Comparison of ENCODE assay signal across 18 cellular contexts in genomic region chr15:78320173-78320572, GRCh38. TPM values are rescaled to one million over a fixed set of nuclear protein-coding genes. Genes with fewer than 3 reads are reported as not detected.
DNase-seq lines count a peak whose midpoint lies in the region; TF ChIP-seq lines count a peak whose summit lies in the region.
"Had no signal": no experiment of that assay in that cellular context is flagged by ENCODE, and none has a peak within 500 bp of the region (broad histone marks: within the 10 kb centered on the region; RNA-seq: fewer than 3 reads in every experiment).

No MANE protein-coding gene starts in this region.

- H3K9ac ChIP-seq in mesendoderm (ENCODE audit: low read length) = no peak overlapping the region

- peak overlapping the region; percentile 30 for H2AK5ac ChIP-seq in mesendoderm (ENCODE audit: low read length)

- H4K8ac ChIP-seq in mesendoderm (ENCODE audit: low read depth, low read length) = no peak overlapping the region

- DNase-seq in DMS 273 (lab: John Stamatoyannopoulos, UW; ENCODE audit: unreplicated experiment) (peak; percentile 60), DMS 273 treated with DMSO at 0.1 percent for 48 hours (lab: John Stamatoyannopoulos, UW) (no peak), NCI-H524 (lab: John Stamatoyannopoulos, UW) (peak; percentile 22 to 51), NCI-H524 treated with DMSO at 0.1 percent for 48 hours (lab: John Stamatoyannopoulos, UW) (no peak), mesendoderm (no peak), spleen (peak; percentile 42), DMS153 (lab: John Stamatoyannopoulos, UW) (no peak), ascending aorta (ENCODE audit: low spot score in 2 of 2) (no peak)
- DNase-seq: AML-193, NCI-H2081, NCI-H446 treated with DMSO at 0.1 percent for 48 hours, NCI-H774, PC-9, T-helper 1 cell had no signal

- no peak overlapping the region for H3K56ac ChIP-seq in mesendoderm (ENCODE audit: low read length)

- H3K79me2 ChIP-seq in mesendoderm (ENCODE audit: control insufficient read depth, insufficient read depth, low read length) = no peaks in the 10 kb centered on the region

- intact Hi-C loops in spleen (cut with DNase I; ENCODE audit: low total_unique reads) (no loop called here), ascending aorta (cut with DNase I) (no loop called here)

- no peak overlapping the region for H2BK5ac ChIP-seq in mesendoderm (ENCODE audit: low read length)

- TF ChIP-seq CTCF in spleen (IDR thresholded peaks at IDR 0.05 in 8 of 11, conservative IDR thresholded peaks at IDR 0.05 in 3 of 11) = no peak
- TF ChIP-seq CTCF in ascending aorta (IDR thresholded peaks at IDR 0.05) = no peak

- H3K9me3 ChIP-seq in spleen (no peaks in the 10 kb centered on the region), ascending aorta (no peaks in the 10 kb centered on the region)

- H3K27ac ChIP-seq in mesendoderm (ENCODE audit: low read depth, low read length) (no peak overlapping the region), spleen (no peak overlapping the region), ascending aorta (no peak overlapping the region)
- H3K27ac ChIP-seq: 22Rv1, C4-2B, PC-9 had no signal

- H3K27me3 ChIP-seq in mesendoderm (ENCODE audit: insufficient read depth, low read length, poor library complexity) (no peaks in the 10 kb centered on the region), spleen (replicated peaks in 1 of 7) (peaks cover 0 to 3% (median 0%) of the 10 kb centered on the region in 7 donors), ascending aorta (no peaks in the 10 kb centered on the region)

- no peak overlapping the region for H3K18ac ChIP-seq in mesendoderm (ENCODE audit: low read length)

- no peak overlapping the region for H3K23ac ChIP-seq in mesendoderm (ENCODE audit: low read length)

- no peak overlapping the region for H4K5ac ChIP-seq in mesendoderm (ENCODE audit: low read length)

- WGBS in mesendoderm (ENCODE audit: extremely low coverage, insufficient coverage, low lambda C conversion rate) = no CpG with 5 or more reads among the region's 5 CpGs
- WGBS in spleen, 5 donors = 92 to 98% (median 95%) methylated on average over 5 of the region's 5 CpGs

- H3K4ac ChIP-seq in mesendoderm (ENCODE audit: low read depth, low read length) = no peak overlapping the region

- H3K4me3 ChIP-seq in mesendoderm (ENCODE audit: low read length) = no peak overlapping the region
- H3K4me3 ChIP-seq in spleen = no peak overlapping the region
- no peak overlapping the region for H3K4me3 ChIP-seq in ascending aorta
- H3K4me3 ChIP-seq: GM23338, K562, PC-9 had no signal

- H2BK15ac ChIP-seq in mesendoderm (replicated peaks; ENCODE audit: low read depth) = no peak overlapping the region

- no peak for TF ChIP-seq POLR2A in spleen (IDR thresholded peaks at IDR 0.05)

- H3K4me2 ChIP-seq in mesendoderm (ENCODE audit: low read length) = no peak overlapping the region
- H3K4me2 ChIP-seq: GM23338, PC-9 had no signal

- no peaks in the 10 kb centered on the region for H3K79me1 ChIP-seq in mesendoderm (ENCODE audit: low read length)

- H3K4me1 ChIP-seq in mesendoderm (ENCODE audit: control insufficient read depth, low read depth, low read length) (peaks cover 18% of the 10 kb centered on the region), spleen (peaks cover 0 to 18% (median 0%) of the 10 kb centered on the region in 6 donors), ascending aorta (no peaks in the 10 kb centered on the region)

- no peak overlapping the region for H2BK120ac ChIP-seq in mesendoderm (ENCODE audit: low read depth, low read length)

- H3K36me3 ChIP-seq in mesendoderm (ENCODE audit: control insufficient read depth, insufficient read depth, low read length) (no peaks in the 10 kb centered on the region), spleen (no peaks in the 10 kb centered on the region), ascending aorta (no peaks in the 10 kb centered on the region)

RNA-seq across cellular contexts. Expression of gene CRABP1, which starts 20.0 kb away (rescaled TPM):
- 274 TPM for polyA plus RNA-seq in mesendoderm (2013, experiment 1 of 2)
- polyA plus RNA-seq in mesendoderm (2013, experiment 2 of 2) = 289 TPM
- total RNA-seq in spleen (100 to 1,000 TPM in 1 of 7 donors, 10 to 100 TPM in 6; 18.7 to 159 (median 30.8) TPM), ascending aorta (not detected)
- polyA plus RNA-seq in spleen = 10 to 100 TPM in 1 of 3 donors, 1 to 10 TPM in 2; 3.5 to 29.1 (median 6.3) TPM
- total RNA-seq: PC-9 had no signal
- polyA plus RNA-seq: K562 had no signal

RNA-seq across cellular contexts. Expression of gene SKIC8, which starts 20.8 kb away (rescaled TPM):
- polyA plus RNA-seq in mesendoderm (2013, experiment 1 of 2) = 38.2 TPM
- 37.3 TPM for polyA plus RNA-seq in mesendoderm (2013, experiment 2 of 2)
- total RNA-seq in spleen = 10 to 100 TPM; 33.3 to 60.6 (median 40.5) TPM
- 10 to 100 TPM; 41.2 to 52.3 (median 42.1) TPM for polyA plus RNA-seq in spleen
- 19.9 TPM for total RNA-seq in ascending aorta

RNA-seq across cellular contexts. Expression of gene DNAJA4, which starts 55.8 kb away (rescaled TPM):
- 1.1 TPM for polyA plus RNA-seq in mesendoderm (2013, experiment 1 of 2)
- 1.2 TPM for polyA plus RNA-seq in mesendoderm (2013, experiment 2 of 2)
- 10 to 100 TPM; 12.7 to 51.7 (median 18.1) TPM for total RNA-seq in spleen
- 10 to 100 TPM in 1 of 3 donors, 1 to 10 TPM in 2; 6.0 to 10.5 (median 7.2) TPM for polyA plus RNA-seq in spleen
- total RNA-seq in ascending aorta = 3.5 TPM

Comparison
In these comparisons a context has a peak if more than half of its experiments do, and no peak if none do; other contexts are left out.
1. DNase-seq: peak in DMS 273 (single experiment), NCI-H524 (2 of 2) and spleen (single experiment); none in DMS 273 treated with DMSO at 0.1 percent for 48 hours (single experiment), NCI-H524 treated with DMSO at 0.1 percent for 48 hours (single experiment), mesendoderm (single experiment), DMS153 (single experiment) and ascending aorta (0 of 2).
2. RNA of gene CRABP1, which starts 20.0 kb away (total RNA-seq): 18.7 to 159 TPM in spleen; not detected in ascending aorta (single experiment); every median in the first group is over 10 times any median in the second.